12 cellular contexts compared by ENCODE assay signal in genomic region chr6:13248953-13249432, GRCh38.
"Had no signal": no experiment of that assay in that cellular context is flagged by ENCODE, and none has a peak within 500 bp of the region (broad histone marks: within the 10 kb centered on the region; RNA-seq: fewer than 3 reads in every experiment).

No MANE protein-coding gene starts in this region.

- H3K4me1 Mint-ChIP-seq: activated naive CD8-positive, alpha-beta T cell treated with anti-CD3 and anti-CD28 coated beads, Interleukin-2, amount 50 U/mL, for 24 hours; activated T-helper 17 cell treated with anti-CD3 and anti-CD28 coated beads, Interleukin-2, amount 50 U/mL, for 72 hours; T-helper 17 cell had no signal

- H3K27ac Mint-ChIP-seq: activated naive CD4-positive, alpha-beta T cell treated with anti-CD3 and anti-CD28 coated beads for 36 hours; activated naive CD8-positive, alpha-beta T cell treated with anti-CD3 and anti-CD28 coated beads, Interleukin-2, amount 50 U/mL, for 24 hours; activated T-helper 17 cell treated with anti-CD3 and anti-CD28 coated beads, Interleukin-2, amount 50 U/mL, for 72 hours; naive thymus-derived CD4-positive, alpha-beta T cell; T-helper 17 cell had no signal

- H3K4me3 Mint-ChIP-seq: activated naive CD4-positive, alpha-beta T cell treated with anti-CD3 and anti-CD28 coated beads for 36 hours; activated naive CD8-positive, alpha-beta T cell treated with anti-CD3 and anti-CD28 coated beads, Interleukin-2, amount 50 U/mL, for 24 hours; activated T-helper 17 cell treated with anti-CD3 and anti-CD28 coated beads, Interleukin-2, amount 50 U/mL, for 72 hours; naive thymus-derived CD4-positive, alpha-beta T cell; T-helper 17 cell had no signal

- ATAC-seq: activated CD4-positive, CD25-positive, alpha-beta regulatory T cell treated with anti-CD3 and anti-CD28 coated beads, Interleukin-2, amount 50 U/mL, for 24 hours; activated naive CD8-positive, alpha-beta T cell treated with anti-CD3 and anti-CD28 coated beads, Interleukin-2, amount 50 U/mL, for 24 hours; activated T-helper 17 cell treated with anti-CD3 and anti-CD28 coated beads, Interleukin-2, amount 50 U/mL, for 72 hours; esophagus mucosa; left lobe of liver; naive thymus-derived CD4-positive, alpha-beta T cell; T-helper 17 cell had no signal

- DNase-seq: activated CD4-positive, alpha-beta T cell treated with anti-CD3 and anti-CD28 coated beads, Interleukin-2, amount 50 U/mL, for 1 hour; activated naive CD4-positive, alpha-beta T cell treated with anti-CD3 and anti-CD28 coated beads for 36 hours; activated naive CD8-positive, alpha-beta T cell treated with anti-CD3 and anti-CD28 coated beads, Interleukin-2, amount 50 U/mL, for 24 hours; activated T-cell treated with anti-CD3 and anti-CD28 coated beads for 4 hours; naive thymus-derived CD4-positive, alpha-beta T cell; stimulated activated CD4-positive, alpha-beta T cell treated with anti-CD3 and anti-CD28 coated beads, Interleukin-12 subunit alpha, Interleukin-12 subunit beta, amount 100 ng/mL, for 4 hours; stimulated activated CD4-positive, alpha-beta T cell treated with anti-CD3 and anti-CD28 coated beads, Interleukin-2, amount 100 ng/mL, for 24 hours; T-helper 17 cell had no signal
